ENCODE assay signal across 15 cellular contexts in genomic region chr11:19460718-19461405, GRCh38.
A peak's percentile ranks its signal among the peaks of the same experiment; 100 is the strongest.
DNase-seq lines count a peak whose midpoint lies in the region; ATAC-seq, FAIRE-seq and TF ChIP-seq lines count a peak whose summit lies in the region.
"Had no signal": no experiment of that assay in that cellular context is flagged by ENCODE, and none has a peak within 500 bp of the region (broad histone marks: within the 10 kb centered on the region; RNA-seq: fewer than 3 reads in every experiment).

No MANE protein-coding gene starts in this region.

- no CpG with 5 or more reads among the region's 6 CpGs for WGBS in trophoblast cell (ENCODE audit: extremely low coverage, insufficient coverage, insufficient read length)
- WGBS in HepG2 (ENCODE audit: low lambda C conversion rate) = 36% methylated on average over 5 of the region's 6 CpGs

- no peak for FAIRE-seq in HepG2 (lab: Jason Lieb, UNC)

- H2AK5ac ChIP-seq in trophoblast cell (ENCODE audit: low read length) = no peak overlapping the region

- no peak overlapping the region for H3K4me2 ChIP-seq in trophoblast cell (ENCODE audit: low read length)
- no peak overlapping the region for H3K4me2 ChIP-seq in HepG2 (ENCODE audit: low read depth, low read length)

- no peak overlapping the region for H3K9ac ChIP-seq in trophoblast cell (ENCODE audit: low read length)
- H3K9ac ChIP-seq in HepG2 (ENCODE audit: insufficient read depth, low read depth, low read length) = no peak overlapping the region

- no peak overlapping the region for H3K4ac ChIP-seq in trophoblast cell (ENCODE audit: low read depth, low read length)

- H4K20me1 ChIP-seq in HepG2 (ENCODE audit: insufficient read depth, low read length) = no peaks in the 10 kb centered on the region

- BruUV-seq in HepG2 (replicated peaks; lab: Mats Ljungman, UMichigan) = no TSS peak

- no peak overlapping the region for H2BK120ac ChIP-seq in trophoblast cell (ENCODE audit: insufficient read depth, low read length, poor library complexity)

- H3K36me3 ChIP-seq in mucosa of descending colon (ENCODE audit: low read depth) (no peaks in the 10 kb centered on the region), trophoblast cell (ENCODE audit: control insufficient read depth in 1 of 2, insufficient read depth in 2 of 2, low read length in 2 of 2) (no peaks in the 10 kb centered on the region), HepG2 (replicated peaks in 1 of 2; ENCODE audit: control insufficient read depth in 1 of 2, insufficient read depth in 2 of 2, low read length in 2 of 2) (no peaks in the 10 kb centered on the region)
- H3K36me3 ChIP-seq: upper lobe of right lung had no signal

- DNase-seq in DMS 273 treated with DMSO at 0.1 percent for 48 hours (lab: John Stamatoyannopoulos, UW) = peak; percentile 60
- DNase-seq in NCI-H2171 (lab: John Stamatoyannopoulos, UW) = peak; percentile 63
- peak; percentile 56 for DNase-seq in fibroblast of pulmonary artery (ENCODE audit: low read depth)
- peak in 2 of 3 donors; percentile 52 to 64 for DNase-seq in mucosa of descending colon
- no peak for DNase-seq in trophoblast cell
- no peak for DNase-seq in HepG2 (ENCODE audit: low spot score)
- no peak for DNase-seq in OCI-M1 (lab: John Stamatoyannopoulos, UW)
- DNase-seq: DMS53; erythroblast; mesendoderm; PC-3; stimulated activated CD8-positive, alpha-beta memory T cell treated with anti-CD3 and anti-CD28 coated beads, Interleukin-4, amount 100 ng/mL, for 48 hours; upper lobe of right lung had no signal

- POLR2A ChIA-PET in HepG2 (lab: Yijun Ruan, JAX) = no interaction called here

- TF ChIP-seq EP300 in HepG2 (IDR thresholded peaks at IDR 0.05; ENCODE audit: low read depth in 2 of 2, low read length in 2 of 2) (no peak), HepG2 (CRISPR knock-in tag; IDR thresholded peaks at IDR 0.05; ENCODE audit: borderline replicate concordance) (no peak)

- H2BK5ac ChIP-seq in trophoblast cell (ENCODE audit: low read depth, low read length, poor library complexity) = no peak overlapping the region

- no peak overlapping the region for H3K27ac ChIP-seq in trophoblast cell (ENCODE audit: low read depth, low read length)
- H3K27ac ChIP-seq in HepG2 (ENCODE audit: extremely low read length, insufficient read depth, low read length) = no peak overlapping the region
- H3K27ac ChIP-seq: HL-60, upper lobe of right lung had no signal

- H3K9me3 ChIP-seq in mucosa of descending colon = no peaks in the 10 kb centered on the region
- H3K9me3 ChIP-seq in trophoblast cell (ENCODE audit: insufficient read depth, low read depth, low read length) = no peaks in the 10 kb centered on the region
- no peaks in the 10 kb centered on the region for H3K9me3 ChIP-seq in HepG2 (ENCODE audit: low read length)
- H3K9me3 ChIP-seq: upper lobe of right lung had no signal

- no peak overlapping the region for H3K23ac ChIP-seq in trophoblast cell (ENCODE audit: low read length)

- H3K79me1 ChIP-seq in trophoblast cell (ENCODE audit: low read length) = no peaks in the 10 kb centered on the region

- H3K79me2 ChIP-seq in trophoblast cell (ENCODE audit: control insufficient read depth, insufficient read depth, low read length, poor library complexity) (no peaks in the 10 kb centered on the region), HepG2 (ENCODE audit: insufficient read depth, low read length) (no peaks in the 10 kb centered on the region)

- H3K4me3 ChIP-seq in fibroblast of pulmonary artery (replicated peaks; ENCODE audit: low read depth, low read length) (no peak overlapping the region), mucosa of descending colon (no peak overlapping the region), trophoblast cell (ENCODE audit: low read depth, low read length) (no peak overlapping the region), HepG2 (replicated peaks in 1 of 3; ENCODE audit: insufficient read depth in 1 of 3, low read depth in 2 of 3, low read length in 3 of 3) (no peak overlapping the region)
- H3K4me3 ChIP-seq: upper lobe of right lung had no signal

- no peak overlapping the region for H4K12ac ChIP-seq in trophoblast cell (ENCODE audit: low read depth, low read length)

- no peak for TF ChIP-seq POLR2A in HepG2 (IDR thresholded peaks at IDR 0.05; ENCODE audit: insufficient read depth in 1 of 2, low read depth in 2 of 2, low read length in 2 of 2)

- TF ChIP-seq RAD21 in HepG2 (CRISPR knock-in tag; IDR thresholded peaks at IDR 0.05) = no peak

- CTCF ChIA-PET in HepG2 (lab: Yijun Ruan, JAX; ENCODE audit: low intra/inter-chr PET ratio, low total read pairs) = no interaction called here

- H3K27me3 ChIP-seq in trophoblast cell (ENCODE audit: insufficient read depth, low read length) (no peaks in the 10 kb centered on the region), HepG2 (ENCODE audit: control insufficient read depth in 1 of 2, insufficient read depth in 2 of 2, low read length in 2 of 2) (no peaks in the 10 kb centered on the region; a peak in 1 of 5 replicates)
- H3K27me3 ChIP-seq: upper lobe of right lung had no signal

- ATAC-seq in mucosa of descending colon (peak; percentile 52), HepG2 (no peak), HG02642 (IDR thresholded peaks at IDR 0.05; ENCODE audit: poor library complexity, unreplicated experiment) (no peak)
- ATAC-seq: PC-3, upper lobe of right lung had no signal

- H4K8ac ChIP-seq in trophoblast cell (ENCODE audit: low read depth, low read length) = no peak overlapping the region

- TF ChIP-seq CTCF in fibroblast of pulmonary artery (IDR thresholded peaks at IDR 0.05; ENCODE audit: low read length, missing control alignments) (no peak), mucosa of descending colon (IDR thresholded peaks at IDR 0.05) (no peak), HepG2 (CRISPR knock-in tag; IDR thresholded peaks at IDR 0.05) (no peak)

- H2AFZ ChIP-seq in trophoblast cell (ENCODE audit: insufficient read depth, low read length, poor library complexity) (no peak overlapping the region), HepG2 (ENCODE audit: low read length) (no peak overlapping the region)

- H3K14ac ChIP-seq in trophoblast cell (ENCODE audit: low read length) = no peak overlapping the region

- H4K91ac ChIP-seq in trophoblast cell (ENCODE audit: low read depth, low read length) = no peak overlapping the region

- H3K4me1 ChIP-seq in mucosa of descending colon (ENCODE audit: low read depth) (peaks cover 8% of the 10 kb centered on the region), trophoblast cell (ENCODE audit: control insufficient read depth in 1 of 2, insufficient read depth in 2 of 2, low read length in 2 of 2) (no peaks in the 10 kb centered on the region), HepG2 (ENCODE audit: insufficient read depth, low read length) (no peaks in the 10 kb centered on the region)

- no peak overlapping the region for H3K18ac ChIP-seq in trophoblast cell (ENCODE audit: low read length)

- in situ Hi-C loops in HepG2 (cut with HindIII; ENCODE audit: extremely low pct_ligation_motif_present, low pct_unique_long_range_greater_than_20kb) = no loop called here

- no peak overlapping the region for H2BK12ac ChIP-seq in trophoblast cell (ENCODE audit: low read length)

- intact Hi-C loops in mucosa of descending colon (cut with DNase I, micrococcal nuclease) = no loop called here
- intact Hi-C loops in HepG2 (cut with micrococcal nuclease; ENCODE audit: unreplicated experiment) = no loop called here

TF ChIP-seq in HepG2, 621 proteins besides CTCF, POLR2A, EP300 and RAD21 (continues in another document):
- TF ChIP-seq SOX5 (CRISPR knock-in tag; IDR thresholded peaks at IDR 0.05; ENCODE audit: borderline replicate concordance) = no peak
- no peak for TF ChIP-seq LCORL (IDR thresholded peaks at IDR 0.05)
- no peak for TF ChIP-seq LCORL (CRISPR knock-in tag; IDR thresholded peaks at IDR 0.05)
- TF ChIP-seq SMAD3 (CRISPR knock-in tag; IDR thresholded peaks at IDR 0.05) = no peak
- no peak for TF ChIP-seq ZNF747 (CRISPR knock-in tag; IDR thresholded peaks at IDR 0.05; ENCODE audit: borderline replicate concordance)
- no peak for TF ChIP-seq MZF1 (CRISPR knock-in tag; IDR thresholded peaks at IDR 0.05; ENCODE audit: borderline replicate concordance)
- no peak for TF ChIP-seq FOXM1 (CRISPR knock-in tag; IDR thresholded peaks at IDR 0.05)
- no peak for TF ChIP-seq FOXO4 (CRISPR knock-in tag; conservative IDR thresholded peaks at IDR 0.05)
- no peak for TF ChIP-seq YEATS4 (CRISPR knock-in tag; IDR thresholded peaks at IDR 0.05; ENCODE audit: borderline replicate concordance)
- TF ChIP-seq FOXA3 (CRISPR knock-in tag; IDR thresholded peaks at IDR 0.05) = no peak
- no peak for TF ChIP-seq ZNF710 (CRISPR knock-in tag; IDR thresholded peaks at IDR 0.05; ENCODE audit: borderline replicate concordance)
- TF ChIP-seq PHF5A (CRISPR knock-in tag; IDR thresholded peaks at IDR 0.05; ENCODE audit: low read depth, unreplicated experiment) = no peak
- TF ChIP-seq TCF12 (IDR thresholded peaks at IDR 0.05) = no peak
- no peak for TF ChIP-seq TCF12 (CRISPR knock-in tag; IDR thresholded peaks at IDR 0.05)
- no peak for TF ChIP-seq ZNF605 (CRISPR knock-in tag; IDR thresholded peaks at IDR 0.05)
- TF ChIP-seq YEATS2 (CRISPR knock-in tag; IDR thresholded peaks at IDR 0.05; ENCODE audit: borderline replicate concordance) = no peak

Comparison
In these comparisons a context has a peak if more than half of its experiments do, and no peak if none do; other contexts are left out.
1. DNase-seq: peak in DMS 273 treated with DMSO at 0.1 percent for 48 hours (single experiment), NCI-H2171 (single experiment), fibroblast of pulmonary artery (single experiment) and mucosa of descending colon (2 of 3); none in trophoblast cell (0 of 2), HepG2 (single experiment) and OCI-M1 (single experiment).